In the genomic region with DNA sequence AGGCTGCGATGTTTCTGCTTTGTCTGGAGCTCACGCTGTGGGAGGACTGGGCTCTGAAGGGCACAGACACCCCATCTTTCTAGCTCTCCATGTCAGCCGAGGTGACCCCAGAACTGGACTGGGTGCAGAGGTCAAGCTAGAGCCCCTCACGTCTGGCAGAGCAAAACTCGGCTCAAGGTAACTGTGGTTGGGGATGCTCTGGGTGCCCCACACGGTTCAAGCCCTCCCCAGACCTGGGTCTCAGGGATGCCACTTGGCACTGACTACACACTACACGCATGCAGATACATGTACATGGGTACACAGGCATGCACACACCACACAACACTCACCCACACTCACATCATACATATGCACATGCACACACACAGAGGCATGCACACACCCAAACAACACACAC, we compare ENCODE assay signal across 2 cellular contexts.
TF ChIP-seq lines count a peak whose summit lies in the region.

No MANE protein-coding gene starts in this region.

TF ChIP-seq in HepG2, 621 proteins besides CTCF, POLR2A, EP300 and RAD21:
- 0 out of 2 replicates have a peak, but pooled peaks have one; percentile 9 for TF ChIP-seq ZNF333 (CRISPR knock-in tag; IDR thresholded peaks at IDR 0.05; ENCODE audit: borderline replicate concordance)
- 0 out of 2 replicates have a peak, but pooled peaks have one; percentile 88 for TF ChIP-seq FOXO4 (CRISPR knock-in tag; conservative IDR thresholded peaks at IDR 0.05)
- TF ChIP-seq SPEN (CRISPR knock-in tag; IDR thresholded peaks at IDR 0.05; ENCODE audit: low read depth), result peak; percentile 5; the same call in 1 of the 2 replicates
- TF ChIP-seq SSRP1 (CRISPR knock-in tag; IDR thresholded peaks at IDR 0.05), result no peak
- TF ChIP-seq, protein P1, sequence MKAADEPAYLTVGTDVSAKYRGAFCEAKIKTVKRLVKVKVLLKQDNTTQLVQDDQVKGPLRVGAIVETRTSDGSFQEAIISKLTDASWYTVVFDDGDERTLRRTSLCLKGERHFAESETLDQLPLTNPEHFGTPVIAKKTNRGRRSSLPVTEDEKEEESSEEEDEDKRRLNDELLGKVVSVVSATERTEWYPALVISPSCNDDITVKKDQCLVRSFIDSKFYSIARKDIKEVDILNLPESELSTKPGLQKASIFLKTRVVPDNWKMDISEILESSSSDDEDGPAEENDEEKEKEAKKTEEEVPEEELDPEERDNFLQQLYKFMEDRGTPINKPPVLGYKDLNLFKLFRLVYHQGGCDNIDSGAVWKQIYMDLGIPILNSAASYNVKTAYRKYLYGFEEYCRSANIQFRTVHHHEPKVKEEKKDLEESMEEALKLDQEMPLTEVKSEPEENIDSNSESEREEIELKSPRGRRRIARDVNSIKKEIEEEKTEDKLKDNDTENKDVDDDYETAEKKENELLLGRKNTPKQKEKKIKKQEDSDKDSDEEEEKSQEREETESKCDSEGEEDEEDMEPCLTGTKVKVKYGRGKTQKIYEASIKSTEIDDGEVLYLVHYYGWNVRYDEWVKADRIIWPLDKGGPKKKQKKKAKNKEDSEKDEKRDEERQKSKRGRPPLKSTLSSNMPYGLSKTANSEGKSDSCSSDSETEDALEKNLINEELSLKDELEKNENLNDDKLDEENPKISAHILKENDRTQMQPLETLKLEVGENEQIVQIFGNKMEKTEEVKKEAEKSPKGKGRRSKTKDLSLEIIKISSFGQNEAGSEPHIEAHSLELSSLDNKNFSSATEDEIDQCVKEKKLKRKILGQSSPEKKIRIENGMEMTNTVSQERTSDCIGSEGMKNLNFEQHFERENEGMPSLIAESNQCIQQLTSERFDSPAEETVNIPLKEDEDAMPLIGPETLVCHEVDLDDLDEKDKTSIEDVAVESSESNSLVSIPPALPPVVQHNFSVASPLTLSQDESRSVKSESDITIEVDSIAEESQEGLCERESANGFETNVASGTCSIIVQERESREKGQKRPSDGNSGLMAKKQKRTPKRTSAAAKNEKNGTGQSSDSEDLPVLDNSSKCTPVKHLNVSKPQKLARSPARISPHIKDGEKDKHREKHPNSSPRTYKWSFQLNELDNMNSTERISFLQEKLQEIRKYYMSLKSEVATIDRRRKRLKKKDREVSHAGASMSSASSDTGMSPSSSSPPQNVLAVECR (CRISPR knock-in tag; IDR thresholded peaks at IDR 0.05; ENCODE audit: borderline replicate concordance), result 0 out of 2 replicates have a peak, but pooled peaks have one; percentile 3
- TF ChIP-seq KDM5B (CRISPR knock-in tag; IDR thresholded peaks at IDR 0.05; ENCODE audit: borderline replicate concordance), result no peak
- TF ChIP-seq ZNF318 (CRISPR knock-in tag; IDR thresholded peaks at IDR 0.05), result 0 out of 2 replicates have a peak, but pooled peaks have one; percentile 39

TF ChIP-seq in H1, 55 proteins besides CTCF, POLR2A, EP300 and RAD21:
- TF ChIP-seq JUND (IDR thresholded peaks at IDR 0.05; ENCODE audit: low read length) (no peak), RFX5 (IDR thresholded peaks at IDR 0.05; ENCODE audit: borderline replicate concordance, low read depth, low read length) (no peak), CBX8 (IDR thresholded peaks at IDR 0.05; ENCODE audit: borderline replicate concordance, low read depth, low read length) (no peak), CHD2 (IDR thresholded peaks at IDR 0.05; ENCODE audit: low read length) (no peak), RXRA (IDR thresholded peaks at IDR 0.05; ENCODE audit: insufficient read depth, low read depth, low read length) (no peak), YY1 (IDR thresholded peaks at IDR 0.05; ENCODE audit: low read depth, low read length) (no peak), CBX5 (IDR thresholded peaks at IDR 0.05; ENCODE audit: low read depth, low read length) (no peak), RBBP5 (IDR thresholded peaks at IDR 0.05; ENCODE audit: borderline replicate concordance, low read depth, low read length) (no peak), KDM1A (IDR thresholded peaks at IDR 0.05; ENCODE audit: borderline replicate concordance, low read length) (no peak), TAF7 (optimal IDR thresholded peaks at IDR 0.05; ENCODE audit: borderline replicate concordance, low read depth, low read length) (no peak), RNF2 (IDR thresholded peaks at IDR 0.05; ENCODE audit: borderline replicate concordance, low read depth, low read length, missing control alignments, poor library complexity, severe bottlenecking) (no peak), ZNF274 (IDR thresholded peaks at IDR 0.05; ENCODE audit: borderline replicate concordance, extremely low read depth, low read length) (no peak), KDM4A (IDR thresholded peaks at IDR 0.05; ENCODE audit: low read depth, low read length, severe bottlenecking) (no peak), SP2 (IDR thresholded peaks at IDR 0.05; ENCODE audit: low read length) (no peak), HDAC6 (IDR thresholded peaks at IDR 0.05; ENCODE audit: low read depth, low read length) (no peak), NANOG (IDR thresholded peaks at IDR 0.05; ENCODE audit: insufficient read depth, low read depth, low read length, poor library complexity, severe bottlenecking) (no peak)
